ENCODE assay signal across 20 cellular contexts in genomic region chr4:10159671-10160070, GRCh38.
"Had no signal": no experiment of that assay in that cellular context is flagged by ENCODE, and none has a peak within 500 bp of the region (broad histone marks: within the 10 kb centered on the region; RNA-seq: fewer than 3 reads in every experiment).

No MANE protein-coding gene starts in this region.

- H3K4me3 ChIP-seq: colonic mucosa, esophagus squamous epithelium, lower lobe of right lung, ovary, psoas muscle, sigmoid colon, stomach, thyroid gland had no signal

- DNase-seq: colonic mucosa; effector CD8-positive, alpha-beta T cell; esophagus squamous epithelium; immature natural killer cell; left ventricle myocardium superior; lower lobe of right lung; natural killer cell; occipital lobe; ovary; posterior cingulate gyrus; psoas muscle; right cardiac atrium; sigmoid colon; stimulated activated CD4-positive, alpha-beta T cell treated with anti-CD3 and anti-CD28 coated beads, Interleukin-2, amount 100 ng/mL, for 24 hours; stimulated activated CD4-positive, alpha-beta T cell treated with anti-CD3 and anti-CD28 coated beads, Interleukin-4, amount 100 ng/mL, for 24 hours; stimulated activated naive CD4-positive, alpha-beta T cell treated with Interleukin-2 at 50 U/mL for 16 hours; stomach; thyroid gland had no signal

- H3K27me3 ChIP-seq: colonic mucosa, ovary, sigmoid colon, stomach, thyroid gland had no signal

- H3K4me1 ChIP-seq: lower lobe of right lung, psoas muscle had no signal

- H3K36me3 ChIP-seq: colonic mucosa, esophagus squamous epithelium, lower lobe of right lung, ovary, sigmoid colon, stomach, thyroid gland had no signal

- H3K9me3 ChIP-seq: colonic mucosa, esophagus squamous epithelium, lower lobe of right lung, ovary, psoas muscle, sigmoid colon, stomach, thyroid gland had no signal

- H3K27ac ChIP-seq: colonic mucosa, esophagus squamous epithelium, lower lobe of right lung, ovary, psoas muscle, thyroid gland had no signal

- FAIRE-seq: frontal cortex, keratinocyte had no signal
